In genomic region chr4:77449996-77450395, GRCh38 we compare ENCODE assay signal across 15 cellular contexts.
DNase-seq lines count a peak whose midpoint lies in the region; ATAC-seq and TF ChIP-seq lines count a peak whose summit lies in the region.
"Had no signal": no experiment of that assay in that cellular context is flagged by ENCODE, and none has a peak within 500 bp of the region (broad histone marks: within the 10 kb centered on the region; RNA-seq: fewer than 3 reads in every experiment).

No MANE protein-coding gene starts in this region.

- H3K27ac ChIP-seq in GM23248 (no peak overlapping the region), GM23338 (ENCODE audit: low read depth) (no peak overlapping the region), left lung (no peak overlapping the region)

- no peaks in the 10 kb centered on the region for H3K9me3 ChIP-seq in GM23248 (ENCODE audit: low read depth)
- H3K9me3 ChIP-seq in left lung = no peaks in the 10 kb centered on the region

- no peaks in the 10 kb centered on the region for H3K4me1 Mint-ChIP-seq in GM23338
- H3K4me1 Mint-ChIP-seq: CD4-positive, alpha-beta memory T cell had no signal

- H4K20me1 ChIP-seq in GM23248 (ENCODE audit: insufficient read depth) (no peaks in the 10 kb centered on the region), GM23338 (replicated peaks; ENCODE audit: insufficient read depth) (no peaks in the 10 kb centered on the region)

- H3K79me2 ChIP-seq in GM23248 (ENCODE audit: insufficient read depth) (no peaks in the 10 kb centered on the region), GM23338 (replicated peaks; ENCODE audit: insufficient read depth) (no peaks in the 10 kb centered on the region)

- no peaks in the 10 kb centered on the region for H3K9me3 Mint-ChIP-seq in GM23338
- H3K9me3 Mint-ChIP-seq: CD4-positive, alpha-beta memory T cell had no signal

- peaks cover 12% of the 10 kb centered on the region for H3K4me1 ChIP-seq in GM23248 (ENCODE audit: insufficient read depth)
- no peaks in the 10 kb centered on the region for H3K4me1 ChIP-seq in GM23338 (ENCODE audit: insufficient read depth)
- H3K4me1 ChIP-seq in left lung = no peaks in the 10 kb centered on the region

- no peak overlapping the region for H3K27ac Mint-ChIP-seq in GM23338
- H3K27ac Mint-ChIP-seq: CD4-positive, alpha-beta memory T cell had no signal

- H3K27me3 Mint-ChIP-seq in GM23338 (ENCODE audit: insufficient read depth, low read depth, poor library complexity) = no peaks in the 10 kb centered on the region

- peaks cover 17% of the 10 kb centered on the region; the same call in 1 of the 2 replicates for H3K27me3 ChIP-seq in GM23248 (replicated peaks; ENCODE audit: insufficient read depth)
- no peaks in the 10 kb centered on the region for H3K27me3 ChIP-seq in GM23338 (ENCODE audit: insufficient read depth)
- H3K27me3 ChIP-seq in left lung = no peaks in the 10 kb centered on the region

- H3K4me2 ChIP-seq in GM23248 (ENCODE audit: unreplicated experiment) (no peak overlapping the region), GM23338 (no peak overlapping the region)

- no peak overlapping the region for H3K4me3 ChIP-seq in GM23248
- H3K4me3 ChIP-seq in GM23338 = no peak overlapping the region
- no peak overlapping the region for H3K4me3 ChIP-seq in left lung

- ATAC-seq in GM23338 (no peak), left lung (peak; percentile 44), GM21526 (IDR thresholded peaks at IDR 0.05; ENCODE audit: low FRiP score, unreplicated experiment) (no peak), HG03025 (IDR thresholded peaks at IDR 0.05; ENCODE audit: low FRiP score, unreplicated experiment) (no peak)

- no peaks in the 10 kb centered on the region for H3K36me3 Mint-ChIP-seq in GM23338 (ENCODE audit: low read depth)
- H3K36me3 Mint-ChIP-seq: CD4-positive, alpha-beta memory T cell had no signal

- 34 to 51% methylated on average over 3 to 4 of the region's 4 CpGs for WGBS in GM23248 (ENCODE audit: low coverage in 1 of 2, low lambda C conversion rate in 2 of 2, missing lambda C conversion rate in 2 of 2), 2 experiments

- no peak overlapping the region for H2AFZ ChIP-seq in GM23248
- H2AFZ ChIP-seq in GM23338 = 0 out of 2 replicates have a peak overlapping the region, but pooled peaks have one; percentile 47

- peak; percentile 11 for DNase-seq in GM23248
- no peak for DNase-seq in GM23338 (ENCODE audit: low spot score)
- peak; percentile 14 for DNase-seq in astrocyte of the hippocampus (ENCODE audit: low read depth, low spot score)
- DNase-seq in left lung = no peak
- DNase-seq in NCI-H524 treated with DMSO at 0.1 percent for 48 hours (lab: John Stamatoyannopoulos, UW) = no peak
- DNase-seq in DMS153 treated with DMSO at 0.1 percent for 48 hours (lab: John Stamatoyannopoulos, UW; ENCODE audit: unreplicated experiment) = no peak
- DNase-seq: C1 segment of cervical spinal cord; Calu3; CD4-positive, alpha-beta memory T cell; COR-L47; DND-41; H7; HCEC 1CT had no signal

- H3F3A ChIP-seq in GM23248 (ENCODE audit: insufficient read depth) = peaks cover 17% of the 10 kb centered on the region; the same call in 1 of the 2 replicates
- H3F3A ChIP-seq in GM23338 (replicated peaks; ENCODE audit: low read depth) = no peaks in the 10 kb centered on the region

- no peak overlapping the region for H3K4me3 Mint-ChIP-seq in GM23338
- H3K4me3 Mint-ChIP-seq: CD4-positive, alpha-beta memory T cell had no signal

- H3K36me3 ChIP-seq in GM23248 (ENCODE audit: low read depth) (no peaks in the 10 kb centered on the region), GM23338 (ENCODE audit: insufficient read depth) (no peaks in the 10 kb centered on the region), left lung (no peaks in the 10 kb centered on the region)

- no peak overlapping the region for H3K9ac ChIP-seq in GM23248

- H3K9me2 ChIP-seq in GM23248 (ENCODE audit: insufficient read depth) = no peaks in the 10 kb centered on the region
- no peaks in the 10 kb centered on the region for H3K9me2 ChIP-seq in GM23338 (ENCODE audit: insufficient read depth)

- TF ChIP-seq CTCF in GM23338 (conservative IDR thresholded peaks at IDR 0.05; ENCODE audit: low read depth in 2 of 2) = no peak
- no peak for TF ChIP-seq CTCF in left lung (IDR thresholded peaks at IDR 0.05)

- intact Hi-C loops in left lung (cut with DNase I) = no loop called here

- in situ Hi-C loops in GM23248 (cut with MboI) = no loop called here

TF ChIP-seq in GM23338, 12 proteins besides CTCF, POLR2A, EP300 and RAD21 (continues in another document):
- TF ChIP-seq, protein P1, sequence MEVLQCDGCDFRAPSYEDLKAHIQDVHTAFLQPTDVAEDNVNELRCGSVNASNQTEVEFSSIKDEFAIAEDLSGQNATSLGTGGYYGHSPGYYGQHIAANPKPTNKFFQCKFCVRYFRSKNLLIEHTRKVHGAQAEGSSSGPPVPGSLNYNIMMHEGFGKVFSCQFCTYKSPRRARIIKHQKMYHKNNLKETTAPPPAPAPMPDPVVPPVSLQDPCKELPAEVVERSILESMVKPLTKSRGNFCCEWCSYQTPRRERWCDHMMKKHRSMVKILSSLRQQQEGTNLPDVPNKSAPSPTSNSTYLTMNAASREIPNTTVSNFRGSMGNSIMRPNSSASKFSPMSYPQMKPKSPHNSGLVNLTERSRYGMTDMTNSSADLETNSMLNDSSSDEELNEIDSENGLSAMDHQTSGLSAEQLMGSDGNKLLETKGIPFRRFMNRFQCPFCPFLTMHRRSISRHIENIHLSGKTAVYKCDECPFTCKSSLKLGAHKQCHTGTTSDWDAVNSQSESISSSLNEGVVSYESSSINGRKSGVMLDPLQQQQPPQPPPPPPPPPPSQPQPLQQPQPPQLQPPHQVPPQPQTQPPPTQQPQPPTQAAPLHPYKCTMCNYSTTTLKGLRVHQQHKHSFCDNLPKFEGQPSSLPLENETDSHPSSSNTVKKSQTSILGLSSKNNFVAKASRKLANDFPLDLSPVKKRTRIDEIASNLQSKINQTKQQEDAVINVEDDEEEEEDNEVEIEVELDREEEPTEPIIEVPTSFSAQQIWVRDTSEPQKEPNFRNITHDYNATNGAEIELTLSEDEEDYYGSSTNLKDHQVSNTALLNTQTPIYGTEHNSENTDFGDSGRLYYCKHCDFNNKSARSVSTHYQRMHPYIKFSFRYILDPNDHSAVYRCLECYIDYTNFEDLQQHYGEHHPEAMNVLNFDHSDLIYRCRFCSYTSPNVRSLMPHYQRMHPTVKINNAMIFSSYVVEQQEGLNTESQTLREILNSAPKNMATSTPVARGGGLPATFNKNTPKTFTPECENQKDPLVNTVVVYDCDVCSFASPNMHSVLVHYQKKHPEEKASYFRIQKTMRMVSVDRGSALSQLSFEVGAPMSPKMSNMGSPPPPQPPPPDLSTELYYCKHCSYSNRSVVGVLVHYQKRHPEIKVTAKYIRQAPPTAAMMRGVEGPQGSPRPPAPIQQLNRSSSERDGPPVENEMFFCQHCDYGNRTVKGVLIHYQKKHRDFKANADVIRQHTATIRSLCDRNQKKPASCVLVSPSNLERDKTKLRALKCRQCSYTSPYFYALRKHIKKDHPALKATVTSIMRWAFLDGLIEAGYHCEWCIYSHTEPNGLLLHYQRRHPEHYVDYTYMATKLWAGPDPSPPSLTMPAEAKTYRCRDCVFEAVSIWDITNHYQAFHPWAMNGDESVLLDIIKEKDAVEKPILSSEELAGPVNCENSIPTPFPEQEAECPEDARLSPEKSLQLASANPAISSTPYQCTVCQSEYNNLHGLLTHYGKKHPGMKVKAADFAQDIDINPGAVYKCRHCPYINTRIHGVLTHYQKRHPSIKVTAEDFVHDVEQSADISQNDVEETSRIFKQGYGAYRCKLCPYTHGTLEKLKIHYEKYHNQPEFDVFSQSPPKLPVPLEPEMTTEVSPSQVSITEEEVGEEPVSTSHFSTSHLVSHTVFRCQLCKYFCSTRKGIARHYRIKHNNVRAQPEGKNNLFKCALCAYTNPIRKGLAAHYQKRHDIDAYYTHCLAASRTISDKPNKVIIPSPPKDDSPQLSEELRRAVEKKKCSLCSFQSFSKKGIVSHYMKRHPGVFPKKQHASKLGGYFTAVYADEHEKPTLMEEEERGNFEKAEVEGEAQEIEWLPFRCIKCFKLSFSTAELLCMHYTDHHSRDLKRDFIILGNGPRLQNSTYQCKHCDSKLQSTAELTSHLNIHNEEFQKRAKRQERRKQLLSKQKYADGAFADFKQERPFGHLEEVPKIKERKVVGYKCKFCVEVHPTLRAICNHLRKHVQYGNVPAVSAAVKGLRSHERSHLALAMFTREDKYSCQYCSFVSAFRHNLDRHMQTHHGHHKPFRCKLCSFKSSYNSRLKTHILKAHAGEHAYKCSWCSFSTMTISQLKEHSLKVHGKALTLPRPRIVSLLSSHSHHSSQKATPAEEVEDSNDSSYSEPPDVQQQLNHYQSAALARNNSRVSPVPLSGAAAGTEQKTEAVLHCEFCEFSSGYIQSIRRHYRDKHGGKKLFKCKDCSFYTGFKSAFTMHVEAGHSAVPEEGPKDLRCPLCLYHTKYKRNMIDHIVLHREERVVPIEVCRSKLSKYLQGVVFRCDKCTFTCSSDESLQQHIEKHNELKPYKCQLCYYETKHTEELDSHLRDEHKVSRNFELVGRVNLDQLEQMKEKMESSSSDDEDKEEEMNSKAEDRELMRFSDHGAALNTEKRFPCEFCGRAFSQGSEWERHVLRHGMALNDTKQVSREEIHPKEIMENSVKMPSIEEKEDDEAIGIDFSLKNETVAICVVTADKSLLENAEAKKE (CRISPR knock-in tag; IDR thresholded peaks at IDR 0.05) = no peak
- TF ChIP-seq EZH2 (IDR thresholded peaks at IDR 0.05; ENCODE audit: low read depth, unreplicated experiment) (no peak), STAT1 (IDR thresholded peaks at IDR 0.05; ENCODE audit: unreplicated experiment) (no peak), JUNB (IDR thresholded peaks at IDR 0.05; ENCODE audit: unreplicated experiment) (no peak), ETS1 (IDR thresholded peaks at IDR 0.05) (no peak), EZH2phosphoT487 (IDR thresholded peaks at IDR 0.05; ENCODE audit: unreplicated experiment) (no peak)

Comparison
In these comparisons a context has a peak if more than half of its experiments do, and no peak if none do; other contexts are left out.
1. DNase-seq: peak in GM23248 (single experiment) and astrocyte of the hippocampus (single experiment); none in GM23338 (single experiment), left lung (0 of 2), NCI-H524 treated with DMSO at 0.1 percent for 48 hours (single experiment) and DMS153 treated with DMSO at 0.1 percent for 48 hours (single experiment).